Comparison of ENCODE assay signal across 14 cellular contexts in genomic region chr11:43833657-43834073, GRCh38. TPM values are rescaled to one million over a fixed set of nuclear protein-coding genes. Genes with fewer than 3 reads are reported as not detected.
DNase-seq lines count a peak whose midpoint lies in the region; ATAC-seq and TF ChIP-seq lines count a peak whose summit lies in the region.
"Had no signal": no experiment of that assay in that cellular context is flagged by ENCODE, and none has a peak within 500 bp of the region (broad histone marks: within the 10 kb centered on the region; RNA-seq: fewer than 3 reads in every experiment).

No MANE protein-coding gene starts in this region.

- no peak overlapping the region for H3K9ac ChIP-seq in mesendoderm (ENCODE audit: low read length)

- H3K27ac ChIP-seq in mesendoderm (ENCODE audit: low read depth, low read length), result no peak overlapping the region

- H3K36me3 Mint-ChIP-seq in nephron progenitor cell (ENCODE audit: low read depth), result peaks cover 26% of the 10 kb centered on the region
- H3K36me3 Mint-ChIP-seq in activated CD4-positive, alpha-beta memory T cell treated with anti-CD3 and anti-CD28 coated beads, Interleukin-2, amount 10 ng/mL, durations not matched to agents 7 days and 5 days (ENCODE audit: low read depth), result peaks cover 2% of the 10 kb centered on the region
- peaks cover 5% of the 10 kb centered on the region for H3K36me3 Mint-ChIP-seq in activated CD8-positive, alpha-beta memory T cell treated with anti-CD3 and anti-CD28 coated beads, Interleukin-2, amount 10 ng/mL, durations not matched to agents 7 days and 5 days

- H3K27ac Mint-ChIP-seq in nephron progenitor cell, result no peak overlapping the region
- H3K27ac Mint-ChIP-seq in activated CD4-positive, alpha-beta memory T cell treated with anti-CD3 and anti-CD28 coated beads, Interleukin-2, amount 10 ng/mL, durations not matched to agents 7 days and 5 days, result no peak overlapping the region
- no peak overlapping the region for H3K27ac Mint-ChIP-seq in activated CD8-positive, alpha-beta memory T cell treated with anti-CD3 and anti-CD28 coated beads, Interleukin-2, amount 10 ng/mL, durations not matched to agents 7 days and 5 days
- H3K27ac Mint-ChIP-seq: CD4-positive, CD25-positive, alpha-beta regulatory T cell; IgD-negative memory B cell had no signal

- H3K4me1 Mint-ChIP-seq in nephron progenitor cell, result peaks cover 9% of the 10 kb centered on the region
- peaks cover 4% of the 10 kb centered on the region for H3K4me1 Mint-ChIP-seq in activated CD4-positive, alpha-beta memory T cell treated with anti-CD3 and anti-CD28 coated beads, Interleukin-2, amount 10 ng/mL, durations not matched to agents 7 days and 5 days
- H3K4me1 Mint-ChIP-seq in activated CD8-positive, alpha-beta memory T cell treated with anti-CD3 and anti-CD28 coated beads, Interleukin-2, amount 10 ng/mL, durations not matched to agents 7 days and 5 days, result peaks cover 15% of the 10 kb centered on the region
- H3K4me1 Mint-ChIP-seq: CD4-positive, CD25-positive, alpha-beta regulatory T cell; central memory CD8-positive, alpha-beta T cell had no signal

- DNase-seq in EH (ENCODE audit: low read depth) (peak; percentile 72), NCI-H1694 (lab: John Stamatoyannopoulos, UW) (peak; percentile 13), cerebellar nuclear complex (lab: John Stamatoyannopoulos, UW) (peak; percentile 42 to 58), mesendoderm (peak; percentile 22), nephron progenitor cell (no peak), H4 (ENCODE audit: low spot score) (no peak)
- no peak for DNase-seq in activated CD4-positive, alpha-beta memory T cell treated with anti-CD3 and anti-CD28 coated beads, Interleukin-2, amount 10 ng/mL, durations not matched to agents 7 days and 5 days
- no peak for DNase-seq in activated CD8-positive, alpha-beta memory T cell treated with anti-CD3 and anti-CD28 coated beads, Interleukin-2, amount 10 ng/mL, durations not matched to agents 7 days and 5 days
- DNase-seq: activated CD8-positive, alpha-beta memory T cell treated with anti-CD3 and anti-CD28 coated beads, Interleukin-2, amount 50 U/mL, for 48 hours; CD4-positive, CD25-positive, alpha-beta regulatory T cell; OCI-M1; stimulated activated CD4-positive, alpha-beta T cell treated with anti-CD3 and anti-CD28 coated beads, Interleukin-4, amount 100 ng/mL, for 4 hours had no signal

- H3K36me3 ChIP-seq in mesendoderm (ENCODE audit: control insufficient read depth, insufficient read depth, low read length), result no peaks in the 10 kb centered on the region

- no peak overlapping the region for H2BK120ac ChIP-seq in mesendoderm (ENCODE audit: low read depth, low read length)

- H3K79me1 ChIP-seq in mesendoderm (ENCODE audit: low read length), result peaks cover 2% of the 10 kb centered on the region

- H3K56ac ChIP-seq in mesendoderm (ENCODE audit: low read length), result no peak overlapping the region

- no peak overlapping the region for H2BK5ac ChIP-seq in mesendoderm (ENCODE audit: low read length)

- no peaks in the 10 kb centered on the region for H3K4me1 ChIP-seq in mesendoderm (ENCODE audit: control insufficient read depth, low read depth, low read length)

- H4K5ac ChIP-seq in mesendoderm (ENCODE audit: low read length), result no peak overlapping the region

- CTCF ChIA-PET in activated CD4-positive, alpha-beta memory T cell treated with anti-CD3 and anti-CD28 coated beads, Interleukin-2, amount 10 ng/mL, durations not matched to agents 7 days and 5 days (lab: Charles Lee), result no interaction called here
- CTCF ChIA-PET in activated CD8-positive, alpha-beta memory T cell treated with anti-CD3 and anti-CD28 coated beads, Interleukin-2, amount 10 ng/mL, durations not matched to agents 7 days and 5 days (lab: Charles Lee), result no interaction called here

- TF ChIP-seq CTCF in nephron progenitor cell (IDR thresholded peaks at IDR 0.05), result no peak

- H2AK5ac ChIP-seq in mesendoderm (ENCODE audit: low read length), result no peak overlapping the region

- no peak overlapping the region for H3K4ac ChIP-seq in mesendoderm (ENCODE audit: low read depth, low read length)

- POLR2A ChIA-PET in activated CD4-positive, alpha-beta memory T cell treated with anti-CD3 and anti-CD28 coated beads, Interleukin-2, amount 10 ng/mL, durations not matched to agents 7 days and 5 days (lab: Charles Lee), result no interaction called here

- H3K27me3 Mint-ChIP-seq in nephron progenitor cell (ENCODE audit: low read depth, poor library complexity), result no peaks in the 10 kb centered on the region
- H3K27me3 Mint-ChIP-seq in activated CD4-positive, alpha-beta memory T cell treated with anti-CD3 and anti-CD28 coated beads, Interleukin-2, amount 10 ng/mL, durations not matched to agents 7 days and 5 days, result no peaks in the 10 kb centered on the region
- H3K27me3 Mint-ChIP-seq in activated CD8-positive, alpha-beta memory T cell treated with anti-CD3 and anti-CD28 coated beads, Interleukin-2, amount 10 ng/mL, durations not matched to agents 7 days and 5 days, result no peaks in the 10 kb centered on the region
- H3K27me3 Mint-ChIP-seq: CD4-positive, CD25-positive, alpha-beta regulatory T cell; central memory CD8-positive, alpha-beta T cell; IgD-negative memory B cell had no signal

- no peak overlapping the region for H3K18ac ChIP-seq in mesendoderm (ENCODE audit: low read length)

- H3K4me3 ChIP-seq in mesendoderm (ENCODE audit: low read length), result no peak overlapping the region

- ATAC-seq in activated CD8-positive, alpha-beta memory T cell treated with anti-CD3 and anti-CD28 coated beads, Interleukin-2, amount 10 ng/mL, durations not matched to agents 7 days and 5 days, result no peak

- no peaks in the 10 kb centered on the region for H3K27me3 ChIP-seq in mesendoderm (ENCODE audit: insufficient read depth, low read length, poor library complexity)

- no peak overlapping the region for H4K8ac ChIP-seq in mesendoderm (ENCODE audit: low read depth, low read length)

- H3K23ac ChIP-seq in mesendoderm (ENCODE audit: low read length), result no peak overlapping the region

- no CpG with 5 or more reads among the region's 1 CpG for WGBS in mesendoderm (ENCODE audit: extremely low coverage, insufficient coverage, low lambda C conversion rate)

- no peak overlapping the region for H2BK15ac ChIP-seq in mesendoderm (replicated peaks; ENCODE audit: low read depth)

- no peak overlapping the region for H3K4me3 Mint-ChIP-seq in nephron progenitor cell
- H3K4me3 Mint-ChIP-seq in activated CD4-positive, alpha-beta memory T cell treated with anti-CD3 and anti-CD28 coated beads, Interleukin-2, amount 10 ng/mL, durations not matched to agents 7 days and 5 days, result no peak overlapping the region
- H3K4me3 Mint-ChIP-seq in activated CD8-positive, alpha-beta memory T cell treated with anti-CD3 and anti-CD28 coated beads, Interleukin-2, amount 10 ng/mL, durations not matched to agents 7 days and 5 days, result no peak overlapping the region
- H3K4me3 Mint-ChIP-seq: CD4-positive, CD25-positive, alpha-beta regulatory T cell; central memory CD8-positive, alpha-beta T cell; IgD-negative memory B cell had no signal

- H3K9me3 Mint-ChIP-seq in nephron progenitor cell, result no peaks in the 10 kb centered on the region
- H3K9me3 Mint-ChIP-seq in activated CD4-positive, alpha-beta memory T cell treated with anti-CD3 and anti-CD28 coated beads, Interleukin-2, amount 10 ng/mL, durations not matched to agents 7 days and 5 days, result no peaks in the 10 kb centered on the region
- no peaks in the 10 kb centered on the region for H3K9me3 Mint-ChIP-seq in activated CD8-positive, alpha-beta memory T cell treated with anti-CD3 and anti-CD28 coated beads, Interleukin-2, amount 10 ng/mL, durations not matched to agents 7 days and 5 days (ENCODE audit: low read depth)
- H3K9me3 Mint-ChIP-seq: CD4-positive, CD25-positive, alpha-beta regulatory T cell; central memory CD8-positive, alpha-beta T cell; IgD-negative memory B cell had no signal

- H3K79me2 ChIP-seq in mesendoderm (ENCODE audit: control insufficient read depth, insufficient read depth, low read length), result no peaks in the 10 kb centered on the region

- no peak overlapping the region for H3K4me2 ChIP-seq in mesendoderm (ENCODE audit: low read length)

RNA-seq across cellular contexts. Expression of gene ALKBH3, which starts 47.0 kb away (rescaled TPM):
- polyA plus RNA-seq in mesendoderm (2013, experiment 1 of 2), result 14.1 TPM
- polyA plus RNA-seq in mesendoderm (2013, experiment 2 of 2), result 14.0 TPM
- 10 to 100 TPM; 25.4 to 32.0 TPM for total RNA-seq in activated CD4-positive, alpha-beta memory T cell treated with anti-CD3 and anti-CD28 coated beads, Interleukin-2, amount 10 ng/mL, durations not matched to agents 7 days and 5 days
- 10 to 100 TPM; 32.5 to 35.4 TPM for total RNA-seq in activated CD8-positive, alpha-beta memory T cell treated with anti-CD3 and anti-CD28 coated beads, Interleukin-2, amount 10 ng/mL, durations not matched to agents 7 days and 5 days
- total RNA-seq in H4 (2014; rRNA removed; shearing (Covaris generic)), result 71.9 and 76.8 TPM in 2 replicates

Comparison
In these comparisons a context has a peak if more than half of its experiments do, and no peak if none do; other contexts are left out.
1. DNase-seq: peak in EH (single experiment), NCI-H1694 (single experiment), cerebellar nuclear complex (2 of 2) and mesendoderm (single experiment); none in nephron progenitor cell (single experiment), activated CD4-positive, alpha-beta memory T cell treated with anti-CD3 and anti-CD28 coated beads, Interleukin-2, amount 10 ng/mL, durations not matched to agents 7 days and 5 days (single experiment), activated CD8-positive, alpha-beta memory T cell treated with anti-CD3 and anti-CD28 coated beads, Interleukin-2, amount 10 ng/mL, durations not matched to agents 7 days and 5 days (single experiment) and H4 (single experiment).